ENCODE assay signal across 8 cellular contexts in the genomic region with DNA sequence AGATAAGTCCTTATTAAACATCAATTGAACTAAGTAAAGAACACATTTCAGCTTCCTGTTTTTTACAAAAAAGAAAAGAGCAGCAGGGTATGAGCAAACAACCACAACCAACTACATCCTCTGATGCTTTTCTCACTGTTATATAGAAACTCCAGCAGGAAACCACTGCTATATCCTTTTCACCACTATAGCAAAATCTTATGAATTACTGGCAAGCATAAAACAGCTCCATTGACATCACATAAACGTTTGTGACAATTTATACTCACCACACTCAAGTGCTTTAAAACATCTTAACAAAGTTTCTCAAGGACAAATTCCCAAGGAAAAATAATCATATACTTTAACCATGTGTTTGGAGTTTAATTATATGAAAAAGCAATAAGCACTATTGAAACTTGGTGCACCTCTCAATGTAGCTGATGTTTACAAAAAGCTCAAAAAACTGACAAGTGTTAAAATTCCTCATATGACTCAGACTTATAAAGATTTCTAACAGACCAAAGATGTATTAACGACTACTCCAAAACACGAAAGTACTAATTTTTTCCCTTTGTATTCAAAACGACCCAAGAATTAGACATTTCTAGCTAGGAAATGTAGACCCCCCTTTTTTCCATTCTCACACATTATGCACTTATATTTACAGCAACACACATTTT. TPM values are rescaled to one million over a fixed set of nuclear protein-coding genes. Genes with fewer than 3 reads are reported as not detected.
A peak's percentile ranks its signal among the peaks of the same experiment; 100 is the strongest.
DNase-seq lines count a peak whose midpoint lies in the region; ATAC-seq and TF ChIP-seq lines count a peak whose summit lies in the region.

No MANE protein-coding gene starts in this region.

- H3K9me3 Mint-ChIP-seq in HFFc6 = no peaks in the 10 kb centered on the region

- H3K27me3 Mint-ChIP-seq in HFFc6 (ENCODE audit: insufficient read depth) = peaks cover 11% of the 10 kb centered on the region

- peaks cover 24 to 36% of the 10 kb centered on the region in 2 donors for H3K4me1 ChIP-seq in mucosa of rectum (ENCODE audit: control insufficient read depth in 2 of 2, insufficient read depth in 2 of 2, low read length in 2 of 2)
- H3K4me1 ChIP-seq in prostate gland (replicated peaks) = no peaks in the 10 kb centered on the region

- H3K27me3 ChIP-seq in mucosa of rectum (ENCODE audit: control insufficient read depth in 2 of 2, insufficient read depth in 2 of 2, low read length in 2 of 2) (no peaks in the 10 kb centered on the region), prostate gland (replicated peaks; ENCODE audit: insufficient read depth) (no peaks in the 10 kb centered on the region)

- no peaks in the 10 kb centered on the region for H3K36me3 Mint-ChIP-seq in HFFc6 (ENCODE audit: low read depth)

- ATAC-seq in HG02588 (IDR thresholded peaks at IDR 0.05; ENCODE audit: unreplicated experiment) = peak; percentile 68

- DNase-seq in DMS153 treated with DMSO at 0.1 percent for 48 hours (lab: John Stamatoyannopoulos, UW; ENCODE audit: unreplicated experiment) (peak; percentile 42), DMS153 (lab: John Stamatoyannopoulos, UW) (no peak), NCI-H2081 treated with DMSO at 0.1 percent for 48 hours (lab: John Stamatoyannopoulos, UW) (peak; percentile 7), prostate gland (ENCODE audit: low spot score) (no peak), HFFc6 (no peak), NCI-H1436 (lab: John Stamatoyannopoulos, UW) (no peak)

- no peak for TF ChIP-seq POLR2A in prostate gland (IDR thresholded peaks at IDR 0.05)

- no peaks in the 10 kb centered on the region for H3K36me3 ChIP-seq in mucosa of rectum (ENCODE audit: control insufficient read depth in 2 of 2, insufficient read depth in 2 of 2, low read length in 2 of 2)
- H3K36me3 ChIP-seq in prostate gland = no peaks in the 10 kb centered on the region

- H3K27ac Mint-ChIP-seq in HFFc6 = no peak overlapping the region

- H3K9me3 ChIP-seq in mucosa of rectum (ENCODE audit: control insufficient read depth in 2 of 2, low read length in 2 of 2) = no peaks in the 10 kb centered on the region
- H3K9me3 ChIP-seq in prostate gland = no peaks in the 10 kb centered on the region

- H3K4me3 Mint-ChIP-seq in HFFc6 = no peak overlapping the region

- H3K4me3 ChIP-seq in mucosa of rectum (ENCODE audit: low read length in 2 of 2) (no peak overlapping the region), prostate gland (no peak overlapping the region)

- peaks cover 18% of the 10 kb centered on the region; the same call in 1 of the 2 replicates for H3K4me1 Mint-ChIP-seq in HFFc6 (ENCODE audit: low read depth)

- WGBS in prostate gland = 37% methylated on average over 4 of the region's 4 CpGs

- H3K27ac ChIP-seq in mucosa of rectum (ENCODE audit: low read depth in 2 of 2, low read length in 2 of 2) (peak overlapping the region; percentile 50 to 69), prostate gland (no peak overlapping the region)

- intact Hi-C loops in prostate gland (cut with DNase I) = no loop called here

- no peak for TF ChIP-seq CTCF in prostate gland (IDR thresholded peaks at IDR 0.05)
- TF ChIP-seq CTCF in HFFc6 (IDR thresholded peaks at IDR 0.05) = no peak

- H3K9ac ChIP-seq in mucosa of rectum (ENCODE audit: low read depth in 1 of 2, low read length in 2 of 2) = no peak overlapping the region

RNA-seq across cellular contexts. Expression of gene GPRIN3, which starts 12.9 kb away (rescaled TPM):
- total RNA-seq in prostate gland = 1 to 10 TPM in 1 of 2 donors, under 1 TPM in 1; 0.77 to 2.4 TPM
- total RNA-seq in HFFc6 (2021; fragmentation: NEBNext Ultra II Directional; extraction: Animal tissue kit (Norgen Biotek cat#: 25700)) = under 1 TPM; under 0.01 to 0.28 (median 0.04) TPM

Comparison
In these comparisons a context has a peak if more than half of its experiments do, and no peak if none do; other contexts are left out.
1. DNase-seq: peak in DMS153 treated with DMSO at 0.1 percent for 48 hours (single experiment) and NCI-H2081 treated with DMSO at 0.1 percent for 48 hours (single experiment); none in DMS153 (single experiment), prostate gland (single experiment), HFFc6 (single experiment) and NCI-H1436 (single experiment).
2. H3K27ac ChIP-seq: peak in mucosa of rectum (2 of 2); none in prostate gland (0 of 2).